In the genomic region with DNA sequence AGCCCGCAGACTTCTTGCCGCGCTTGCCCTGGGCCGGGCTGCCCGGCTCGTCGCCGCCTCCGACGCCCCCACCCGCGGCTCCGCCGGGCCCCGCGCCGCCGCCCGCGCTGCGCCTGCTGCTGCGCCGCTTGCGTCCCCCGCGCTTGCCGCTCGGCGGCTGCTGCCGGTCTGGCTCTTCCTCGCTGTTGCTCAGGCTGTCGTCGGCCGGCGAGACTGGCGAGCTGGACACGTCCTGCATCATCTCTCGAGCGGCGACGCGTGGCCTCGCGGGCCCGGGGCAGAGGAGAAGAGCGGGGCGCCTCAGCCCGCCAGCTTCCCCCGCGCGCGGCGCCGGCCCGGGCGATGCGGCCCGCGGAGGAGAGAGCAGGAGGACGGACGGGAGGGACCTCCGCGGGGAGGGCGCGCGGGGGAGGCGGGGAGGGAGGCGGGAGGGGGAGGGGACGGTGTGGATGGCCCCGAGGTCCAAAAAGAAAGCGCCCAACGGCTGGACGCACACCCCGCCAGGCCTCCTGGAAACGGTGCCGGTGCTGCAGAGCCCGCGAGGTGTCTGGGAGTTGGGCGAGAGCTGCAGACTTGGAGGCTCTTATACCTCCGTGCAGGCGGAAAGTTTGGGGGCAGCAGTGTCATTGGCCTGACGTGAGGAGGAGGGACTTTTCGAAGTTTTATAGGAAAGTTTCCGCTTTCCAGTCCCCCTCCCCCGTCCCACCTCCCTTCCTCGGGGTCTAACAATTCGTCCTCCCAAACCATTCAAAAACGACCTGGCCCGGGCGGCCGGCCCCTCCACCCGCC, we compare ENCODE assay signal across 8 cellular contexts. TPM values are rescaled to one million over a fixed set of nuclear protein-coding genes. Genes with fewer than 3 reads are reported as not detected.
A peak's percentile ranks its signal among the peaks of the same experiment; 100 is the strongest.
DNase-seq lines count a peak whose midpoint lies in the region; ATAC-seq and TF ChIP-seq lines count a peak whose summit lies in the region.

A gene (minus strand): TSS at position 556 of the 789 bp plus-strand sequence. CDS start 315 bp downstream, at position 241.

- H3K27me3 ChIP-seq in uterus: no peaks in the 10 kb centered on the region

- no peaks in the 10 kb centered on the region for H3K36me3 Mint-ChIP-seq in dendritic cell treated with granulocyte-macrophage colony-stimulating factor and Interleukin-4, amounts not matched to agents 40 ng/mL and 50 ng/mL, for 4 days (ENCODE audit: low read depth)

- WGBS in mesodermal cell (ENCODE audit: insufficient coverage in 2 of 2), 2 experiments: 0% methylated on average over 29 to 41 of the region's 92 CpGs

- DNase-seq in AG09309 (ENCODE audit: low read depth) (peak; percentile 96), NCI-H446 treated with DMSO at 0.1 percent for 48 hours (lab: John Stamatoyannopoulos, UW) (peak; percentile 26), uterus (peak; percentile 72 to 76), cortex of kidney (lab: John Stamatoyannopoulos, UW) (no peak)
- no peak for DNase-seq in stimulated activated CD4-positive, alpha-beta T cell treated with anti-CD3 and anti-CD28 coated beads, Interleukin-12 subunit alpha, Interleukin-12 subunit beta, amount 100 ng/mL, for 4 hours

- H3K27ac Mint-ChIP-seq in dendritic cell treated with granulocyte-macrophage colony-stimulating factor and Interleukin-4, amounts not matched to agents 40 ng/mL and 50 ng/mL, for 4 days: no peak within 1 kb of the TSS

- peak; percentile 48 for ATAC-seq in GM19397 (IDR thresholded peaks at IDR 0.05; ENCODE audit: unreplicated experiment)

- H3K4me1 ChIP-seq in mesodermal cell (ENCODE audit: control insufficient read depth, insufficient read depth, low read length, poor library complexity, severe bottlenecking): peaks cover 6% of the 10 kb centered on the region
- no peaks in the 10 kb centered on the region for H3K4me1 ChIP-seq in uterus

- H3K36me3 ChIP-seq in mesodermal cell (ENCODE audit: control insufficient read depth, insufficient read depth, low read length): no peaks in the 10 kb centered on the region
- H3K36me3 ChIP-seq in uterus: no peaks in the 10 kb centered on the region

- intact Hi-C loops in dendritic cell treated with granulocyte-macrophage colony-stimulating factor and Interleukin-4, amounts not matched to agents 40 ng/mL and 50 ng/mL, for 4 days (cut with micrococcal nuclease): no loop called here
- intact Hi-C loops in uterus (cut with DNase I; ENCODE audit: low total_unique reads): no loop called here

- H3K27ac ChIP-seq in mesodermal cell (ENCODE audit: low read depth, low read length, severe bottlenecking): peak within 1 kb of the TSS; percentile 39
- H3K27ac ChIP-seq in uterus: peak within 1 kb of the TSS; percentile 82 to 91

- peak in 1 of 2 donors; percentile 43 for TF ChIP-seq POLR2A in uterus (IDR thresholded peaks at IDR 0.05)

- peaks cover 17% of the 10 kb centered on the region for H3K4me1 Mint-ChIP-seq in dendritic cell treated with granulocyte-macrophage colony-stimulating factor and Interleukin-4, amounts not matched to agents 40 ng/mL and 50 ng/mL, for 4 days (ENCODE audit: low read depth)

- no peaks in the 10 kb centered on the region for H3K9me3 ChIP-seq in mesodermal cell (ENCODE audit: control insufficient read depth, low read length)
- no peaks in the 10 kb centered on the region for H3K9me3 ChIP-seq in uterus

- H3K4me3 ChIP-seq in AG09309 (ENCODE audit: control insufficient read depth, low read depth, low read length) (peak within 1 kb of the TSS; percentile 95), mesodermal cell (ENCODE audit: extremely low read depth, insufficient read depth, low read length, poor library complexity, severe bottlenecking) (peak within 1 kb of the TSS; percentile 77), uterus (peak within 1 kb of the TSS; percentile 52 to 68)

- peaks cover 85% of the 10 kb centered on the region for H3K27me3 Mint-ChIP-seq in dendritic cell treated with granulocyte-macrophage colony-stimulating factor and Interleukin-4, amounts not matched to agents 40 ng/mL and 50 ng/mL, for 4 days

- H3K9me3 Mint-ChIP-seq in dendritic cell treated with granulocyte-macrophage colony-stimulating factor and Interleukin-4, amounts not matched to agents 40 ng/mL and 50 ng/mL, for 4 days: no peaks in the 10 kb centered on the region

- TF ChIP-seq CTCF in AG09309 (IDR thresholded peaks at IDR 0.05; ENCODE audit: control insufficient read depth, insufficient read depth, low read depth, low read length, missing control alignments): no peak
- TF ChIP-seq CTCF in uterus (IDR thresholded peaks at IDR 0.05): no peak

- H3K4me3 Mint-ChIP-seq in dendritic cell treated with granulocyte-macrophage colony-stimulating factor and Interleukin-4, amounts not matched to agents 40 ng/mL and 50 ng/mL, for 4 days: peak within 1 kb of the TSS; percentile 73

RNA-seq across cellular contexts. Expression of the gene that starts here (rescaled TPM):
- 19.1 TPM for polyA plus RNA-seq in mesodermal cell (2013, experiment 1 of 2)
- 17.5 TPM for polyA plus RNA-seq in mesodermal cell (2013, experiment 2 of 2)
- 10 to 100 TPM in 3 of 4 donors, 1 to 10 TPM in 1; 8.5 to 26.6 (median 19.7) TPM for total RNA-seq in uterus

Comparison
In these comparisons a context has a peak if more than half of its experiments do, and no peak if none do; other contexts are left out.
1. DNase-seq: peak in AG09309 (single experiment), NCI-H446 treated with DMSO at 0.1 percent for 48 hours (single experiment) and uterus (2 of 2); none in cortex of kidney (single experiment) and stimulated activated CD4-positive, alpha-beta T cell treated with anti-CD3 and anti-CD28 coated beads, Interleukin-12 subunit alpha, Interleukin-12 subunit beta, amount 100 ng/mL, for 4 hours (single experiment).
2. Peak in every context shown above with its lines, with median percentiles within 50 percentile points of each other: H3K4me3 ChIP-seq.